Comparison of ENCODE assay signal across 11 cellular contexts in the genomic region with DNA sequence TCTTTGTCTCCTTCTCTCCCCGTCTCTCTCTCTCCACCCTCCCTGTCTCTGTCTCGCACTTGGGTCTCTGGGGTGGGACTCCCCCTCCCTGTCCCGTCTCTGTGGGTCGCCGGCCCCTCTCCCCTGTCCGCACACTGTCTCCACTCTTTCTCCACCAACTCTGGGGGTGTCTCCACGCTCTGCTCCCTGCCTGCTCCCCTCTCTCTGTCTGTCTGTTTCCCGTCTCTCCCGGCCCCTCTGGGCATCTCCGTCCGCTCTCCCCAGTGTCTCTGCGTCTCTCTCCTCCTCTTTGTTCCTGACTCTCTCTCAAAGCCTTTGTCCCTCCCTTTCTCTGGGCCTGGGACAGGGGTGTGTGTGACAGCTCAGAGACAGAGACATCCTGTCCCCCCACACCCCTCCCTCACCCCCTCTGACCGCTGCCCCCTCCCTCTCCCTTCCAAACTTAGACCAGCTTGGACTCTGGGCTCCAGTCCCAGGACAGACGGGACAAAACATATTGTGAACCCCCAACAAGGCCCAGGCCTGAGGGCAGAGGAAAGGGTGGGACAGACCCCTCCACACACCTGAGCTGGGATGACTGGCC. TPM values are rescaled to one million over a fixed set of nuclear protein-coding genes. Genes with fewer than 3 reads are reported as not detected.
DNase-seq lines count a peak whose midpoint lies in the region; ATAC-seq and TF ChIP-seq lines count a peak whose summit lies in the region.
"Had no signal": no experiment of that assay in that cellular context is flagged by ENCODE, and none has a peak within 500 bp of the region (broad histone marks: within the 10 kb centered on the region; RNA-seq: fewer than 3 reads in every experiment).

No MANE protein-coding gene starts in this region.

- WGBS in neuronal stem cell (ENCODE audit: extremely low coverage in 2 of 2, insufficient read length in 2 of 2, insufficient replicate concordance in 1 of 2), 2 donors, result no CpG with 5 or more reads among the region's 14 CpGs

- ATAC-seq in Panc1 (0 out of 2 replicates have a peak, but pooled peaks have one; percentile 0), foreskin keratinocyte (no peak)

- peak overlapping the region; percentile 88 for H2AK5ac ChIP-seq in neuronal stem cell (ENCODE audit: low read depth, low read length)

- peak overlapping the region; percentile 93 for H2BK120ac ChIP-seq in neuronal stem cell (ENCODE audit: low read depth, low read length)

- H3K14ac ChIP-seq in neuronal stem cell (ENCODE audit: low read length), result peak overlapping the region; percentile 84

- peak overlapping the region; percentile 95 for H3K18ac ChIP-seq in neuronal stem cell (ENCODE audit: low read length)

- peak overlapping the region; percentile 97 for H2BK12ac ChIP-seq in neuronal stem cell (ENCODE audit: low read length)

- H3K4me3 ChIP-seq in Panc1 (ENCODE audit: low read depth in 2 of 2, low read length in 2 of 2), result no peak overlapping the region
- H3K4me3 ChIP-seq in neuronal stem cell (ENCODE audit: low read length in 2 of 2), result no peak overlapping the region
- H3K4me3 ChIP-seq: MG63, tibial artery had no signal

- peak overlapping the region; percentile 41 for H3K4me2 ChIP-seq in neuronal stem cell (ENCODE audit: insufficient read depth, low read length, poor library complexity, severe bottlenecking)

- DNase-seq in Panc1 (ENCODE audit: low read depth, low spot score) (no peak), neuronal stem cell (ENCODE audit: low spot score) (no peak), foreskin keratinocyte (no peak), HEK293T (ENCODE audit: extremely low spot score) (no peak)
- DNase-seq: activated T-cell treated with anti-CD3 and anti-CD28 coated beads, Interleukin-2, amount 50 U/mL, for 24 hours; brain microvascular endothelial cell; HCEC 1CT; NCI-H510A; SIG-M5; tibial artery had no signal

- H3K23ac ChIP-seq in neuronal stem cell (ENCODE audit: low read depth, low read length, poor library complexity), result no peak overlapping the region

- H3K27me3 ChIP-seq in Panc1 (ENCODE audit: control insufficient read depth, insufficient read depth, low read length) (no peaks in the 10 kb centered on the region), neuronal stem cell (ENCODE audit: control insufficient read depth in 3 of 3, insufficient read depth in 3 of 3, low read depth in 1 of 3, low read length in 3 of 3) (no peaks in the 10 kb centered on the region), foreskin keratinocyte (peaks cover 10% of the 10 kb centered on the region)
- H3K27me3 ChIP-seq: brain microvascular endothelial cell, MG63 had no signal

- H3K27ac ChIP-seq in Panc1 (ENCODE audit: low read length) (peak overlapping the region; percentile 94), neuronal stem cell (replicated peaks; ENCODE audit: low read length) (peak overlapping the region; percentile 78), foreskin keratinocyte (no peak overlapping the region)
- H3K27ac ChIP-seq: brain microvascular endothelial cell, tibial artery had no signal

- peak overlapping the region; percentile 96 for H4K91ac ChIP-seq in neuronal stem cell (ENCODE audit: low read depth, low read length, poor library complexity)

- H3K9me3 ChIP-seq in Panc1 (ENCODE audit: control insufficient read depth, insufficient read depth, low read depth, low read length) (no peaks in the 10 kb centered on the region), neuronal stem cell (replicated peaks in 1 of 2; ENCODE audit: control insufficient read depth in 2 of 2, insufficient read depth in 1 of 2, low read depth in 1 of 2, low read length in 2 of 2) (no peaks in the 10 kb centered on the region)
- H3K9me3 ChIP-seq: MG63, tibial artery had no signal

- peaks cover 5% of the 10 kb centered on the region for H3K79me1 ChIP-seq in neuronal stem cell (ENCODE audit: low read depth, low read length)

- no TSS peak for BruUV-seq in Panc1 (replicated peaks; lab: Mats Ljungman, UMichigan)

- H3K36me3 ChIP-seq in Panc1 (ENCODE audit: control insufficient read depth, insufficient read depth, low read length), result no peaks in the 10 kb centered on the region
- H3K36me3 ChIP-seq in neuronal stem cell (replicated peaks in 1 of 2; ENCODE audit: control insufficient read depth in 2 of 2, insufficient read depth in 2 of 2, low read length in 2 of 2), result no peaks in the 10 kb centered on the region
- H3K36me3 ChIP-seq: brain microvascular endothelial cell, MG63, tibial artery had no signal

- peak overlapping the region; percentile 87 for H2AFZ ChIP-seq in neuronal stem cell (ENCODE audit: low read length)

- peaks cover 56% of the 10 kb centered on the region for H3K4me1 ChIP-seq in Panc1 (ENCODE audit: control insufficient read depth, insufficient read depth, low read length)
- H3K4me1 ChIP-seq in neuronal stem cell (ENCODE audit: control insufficient read depth in 2 of 2, insufficient read depth in 1 of 2, low read depth in 1 of 2, low read length in 2 of 2), result peaks cover 23 to 31% of the 10 kb centered on the region in 2 donors
- H3K4me1 ChIP-seq in foreskin keratinocyte, result peaks cover 5% of the 10 kb centered on the region

- peak overlapping the region; percentile 98 for H2BK5ac ChIP-seq in neuronal stem cell (ENCODE audit: low read length)

- H3K9ac ChIP-seq in neuronal stem cell (ENCODE audit: low read depth, low read length, poor library complexity), result peak overlapping the region; percentile 78

- POLR2A ChIA-PET in Panc1 (lab: Charles Lee) (interaction anchor here (0.7 kb wide), 1 partner anchor 91 kb away, joined by 4 read pairs; no protein-coding TSS in a partner anchor), HEK293T (lab: Yijun Ruan, JAX) (no interaction called here)

- H2BK15ac ChIP-seq in neuronal stem cell (ENCODE audit: low read length), result peak overlapping the region; percentile 95

- peak overlapping the region; percentile 95 for H4K8ac ChIP-seq in neuronal stem cell (ENCODE audit: low read depth, low read length)

- CTCF ChIA-PET in Panc1 (lab: Charles Lee), result no interaction called here
- CTCF ChIA-PET in HEK293T (lab: Yijun Ruan, JAX), result no interaction called here

- TF ChIP-seq CTCF in Panc1 (IDR thresholded peaks at IDR 0.05) (no peak), foreskin keratinocyte (conservative IDR thresholded peaks at IDR 0.05) (no peak)

- H3K4ac ChIP-seq in neuronal stem cell (ENCODE audit: low read length), result peak overlapping the region; percentile 47

- in situ Hi-C loops in Panc1 (cut with HindIII; ENCODE audit: low pct_unique_long_range_greater_than_20kb, low sequenced_read_pairs), result no loop called here

- intact Hi-C loops in Panc1 (cut with micrococcal nuclease; ENCODE audit: unreplicated experiment), result loop anchor here (5.0 kb wide), 1 partner anchor 36 kb away; a partner anchor contains a TSS

TF ChIP-seq in HEK293T, 16 proteins besides CTCF, POLR2A, EP300 and RAD21:
- TF ChIP-seq, protein P1, sequence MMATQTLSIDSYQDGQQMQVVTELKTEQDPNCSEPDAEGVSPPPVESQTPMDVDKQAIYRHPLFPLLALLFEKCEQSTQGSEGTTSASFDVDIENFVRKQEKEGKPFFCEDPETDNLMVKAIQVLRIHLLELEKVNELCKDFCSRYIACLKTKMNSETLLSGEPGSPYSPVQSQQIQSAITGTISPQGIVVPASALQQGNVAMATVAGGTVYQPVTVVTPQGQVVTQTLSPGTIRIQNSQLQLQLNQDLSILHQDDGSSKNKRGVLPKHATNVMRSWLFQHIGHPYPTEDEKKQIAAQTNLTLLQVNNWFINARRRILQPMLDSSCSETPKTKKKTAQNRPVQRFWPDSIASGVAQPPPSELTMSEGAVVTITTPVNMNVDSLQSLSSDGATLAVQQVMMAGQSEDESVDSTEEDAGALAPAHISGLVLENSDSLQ (IDR thresholded peaks at IDR 0.05), result no peak
- TF ChIP-seq TARDBP (IDR thresholded peaks at IDR 0.05) (no peak), CTBP1 (IDR thresholded peaks at IDR 0.05; ENCODE audit: borderline replicate concordance) (no peak), ARNT (IDR thresholded peaks at IDR 0.05) (no peak), SP1 (IDR thresholded peaks at IDR 0.05) (no peak), BHLHE40 (IDR thresholded peaks at IDR 0.05; ENCODE audit: borderline replicate concordance) (no peak), SUZ12 (IDR thresholded peaks at IDR 0.05) (no peak), FOXK2 (IDR thresholded peaks at IDR 0.05) (no peak), HDGF (IDR thresholded peaks at IDR 0.05; ENCODE audit: borderline replicate concordance) (no peak), ZNF384 (IDR thresholded peaks at IDR 0.05) (no peak), LEF1 (IDR thresholded peaks at IDR 0.05; ENCODE audit: borderline replicate concordance) (no peak), NFRKB (IDR thresholded peaks at IDR 0.05) (no peak), FOXM1 (IDR thresholded peaks at IDR 0.05; ENCODE audit: borderline replicate concordance) (no peak), FOXA1 (IDR thresholded peaks at IDR 0.05) (no peak), L3MBTL2 (conservative IDR thresholded peaks at IDR 0.05) (no peak), ELF4 (IDR thresholded peaks at IDR 0.05) (no peak)

RNA-seq across cellular contexts. Expression of a gene that starts 0.7 kb away (rescaled TPM):
- total RNA-seq in Panc1 (2021; ENCODE audit: unreplicated experiment) (4.0 TPM), foreskin keratinocyte (not detected in 2 replicates)
- polyA plus RNA-seq in Panc1 (2012; ENCODE audit: insufficient read length), result 8.8 TPM
- 4.0 TPM for polyA plus RNA-seq in neuronal stem cell (2013, experiment 1 of 2)
- 4.2 TPM for polyA plus RNA-seq in neuronal stem cell (2013, experiment 2 of 2)
- polyA plus RNA-seq in foreskin keratinocyte, result not detected in 2 replicates

RNA-seq across cellular contexts. Expression of a gene that starts 9.1 kb away (rescaled TPM):
- total RNA-seq in Panc1 (2021; ENCODE audit: unreplicated experiment) (0.69 TPM), foreskin keratinocyte (not detected in 2 replicates)
- polyA plus RNA-seq in Panc1 (2012; ENCODE audit: insufficient read length), result 5.2 TPM
- 4.6 TPM for polyA plus RNA-seq in neuronal stem cell (2013, experiment 1 of 2)
- 4.6 TPM for polyA plus RNA-seq in neuronal stem cell (2013, experiment 2 of 2)
- not detected in 2 replicates for polyA plus RNA-seq in foreskin keratinocyte

RNA-seq across cellular contexts. Expression of a gene that starts 34.6 kb away (rescaled TPM):
- total RNA-seq in Panc1 (2021; ENCODE audit: unreplicated experiment), result 39.5 TPM
- 53.7 TPM for polyA plus RNA-seq in Panc1 (2012; ENCODE audit: insufficient read length)
- 34.7 TPM for polyA plus RNA-seq in neuronal stem cell (2013, experiment 1 of 2)
- polyA plus RNA-seq in neuronal stem cell (2013, experiment 2 of 2), result 32.1 TPM
- 5.3 and 6.1 TPM in 2 replicates for total RNA-seq in foreskin keratinocyte
- polyA plus RNA-seq in foreskin keratinocyte, result 7.6 and 8.4 TPM in 2 replicates

RNA-seq across cellular contexts. Expression of a gene that starts 53.3 kb away (rescaled TPM):
- total RNA-seq in Panc1 (2021; ENCODE audit: unreplicated experiment) (28.5 TPM), foreskin keratinocyte (6.3 and 7.3 TPM in 2 replicates)
- 31.1 TPM for polyA plus RNA-seq in Panc1 (2012; ENCODE audit: insufficient read length)
- 19.2 TPM for polyA plus RNA-seq in neuronal stem cell (2013, experiment 1 of 2)
- polyA plus RNA-seq in neuronal stem cell (2013, experiment 2 of 2), result 18.4 TPM
- 8.1 and 8.6 TPM in 2 replicates for polyA plus RNA-seq in foreskin keratinocyte

RNA-seq across cellular contexts. Expression of a gene that starts 54.1 kb away (rescaled TPM):
- total RNA-seq in Panc1 (2021; ENCODE audit: unreplicated experiment), result 26.4 TPM
- 25.3 TPM for polyA plus RNA-seq in Panc1 (2012; ENCODE audit: insufficient read length)
- 3.1 TPM for polyA plus RNA-seq in neuronal stem cell (2013, experiment 1 of 2)
- 3.8 TPM for polyA plus RNA-seq in neuronal stem cell (2013, experiment 2 of 2)
- total RNA-seq in foreskin keratinocyte, result 10.7 and 12.7 TPM in 2 replicates
- polyA plus RNA-seq in foreskin keratinocyte, result 15.8 and 18.7 TPM in 2 replicates
